In the genomic region with DNA sequence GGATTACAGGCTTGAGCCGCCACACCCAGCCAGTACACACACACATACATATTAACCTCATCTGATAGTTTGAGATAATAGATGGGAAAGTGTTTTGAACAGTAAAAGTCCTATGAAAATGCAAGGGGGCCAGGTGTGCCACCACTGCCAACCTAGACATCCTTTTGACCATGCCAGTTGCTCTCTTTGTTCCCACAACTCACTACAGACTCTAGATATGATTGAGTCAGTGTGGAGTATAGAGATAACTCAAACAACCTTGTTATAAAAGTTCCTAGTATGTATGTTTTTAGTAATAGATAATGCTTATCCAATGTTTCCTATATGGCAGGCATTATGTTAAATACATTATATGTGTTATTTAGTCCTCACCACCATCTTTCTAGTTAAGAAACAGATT, we compare ENCODE assay signal across 1 cellular context.
A peak's percentile ranks its signal among the peaks of the same experiment; 100 is the strongest.
TF ChIP-seq lines count a peak whose summit lies in the region.

No MANE protein-coding gene starts in this region.

TF ChIP-seq in K562, 482 proteins besides CTCF, POLR2A, EP300 and RAD21:
- TF ChIP-seq TEAD4 (IDR thresholded peaks at IDR 0.05; ENCODE audit: low read length) (peak; percentile 11; the same call in 1 of the 2 replicates), TEAD4 (CRISPR knock-in tag; IDR thresholded peaks at IDR 0.05; ENCODE audit: borderline replicate concordance) (no peak), TSHZ1 (CRISPR knock-in tag; IDR thresholded peaks at IDR 0.05) (no peak), ZNF699 (CRISPR knock-in tag; IDR thresholded peaks at IDR 0.05; ENCODE audit: insufficient replicate concordance) (no peak), KDM5B (IDR thresholded peaks at IDR 0.05; ENCODE audit: insufficient replicate concordance, low read depth, low read length) (no peak), TAL1 (IDR thresholded peaks at IDR 0.05) (peak; percentile 19), ZBTB49 (CRISPR knock-in tag; IDR thresholded peaks at IDR 0.05; ENCODE audit: borderline replicate concordance) (no peak), TCF3 (CRISPR knock-in tag; IDR thresholded peaks at IDR 0.05) (peak; percentile 16; the same call in 1 of the 2 replicates), RB1 (IDR thresholded peaks at IDR 0.05; ENCODE audit: low read depth) (no peak), ELF4 (CRISPR knock-in tag; IDR thresholded peaks at IDR 0.05) (no peak)
- TF ChIP-seq, protein P1, sequence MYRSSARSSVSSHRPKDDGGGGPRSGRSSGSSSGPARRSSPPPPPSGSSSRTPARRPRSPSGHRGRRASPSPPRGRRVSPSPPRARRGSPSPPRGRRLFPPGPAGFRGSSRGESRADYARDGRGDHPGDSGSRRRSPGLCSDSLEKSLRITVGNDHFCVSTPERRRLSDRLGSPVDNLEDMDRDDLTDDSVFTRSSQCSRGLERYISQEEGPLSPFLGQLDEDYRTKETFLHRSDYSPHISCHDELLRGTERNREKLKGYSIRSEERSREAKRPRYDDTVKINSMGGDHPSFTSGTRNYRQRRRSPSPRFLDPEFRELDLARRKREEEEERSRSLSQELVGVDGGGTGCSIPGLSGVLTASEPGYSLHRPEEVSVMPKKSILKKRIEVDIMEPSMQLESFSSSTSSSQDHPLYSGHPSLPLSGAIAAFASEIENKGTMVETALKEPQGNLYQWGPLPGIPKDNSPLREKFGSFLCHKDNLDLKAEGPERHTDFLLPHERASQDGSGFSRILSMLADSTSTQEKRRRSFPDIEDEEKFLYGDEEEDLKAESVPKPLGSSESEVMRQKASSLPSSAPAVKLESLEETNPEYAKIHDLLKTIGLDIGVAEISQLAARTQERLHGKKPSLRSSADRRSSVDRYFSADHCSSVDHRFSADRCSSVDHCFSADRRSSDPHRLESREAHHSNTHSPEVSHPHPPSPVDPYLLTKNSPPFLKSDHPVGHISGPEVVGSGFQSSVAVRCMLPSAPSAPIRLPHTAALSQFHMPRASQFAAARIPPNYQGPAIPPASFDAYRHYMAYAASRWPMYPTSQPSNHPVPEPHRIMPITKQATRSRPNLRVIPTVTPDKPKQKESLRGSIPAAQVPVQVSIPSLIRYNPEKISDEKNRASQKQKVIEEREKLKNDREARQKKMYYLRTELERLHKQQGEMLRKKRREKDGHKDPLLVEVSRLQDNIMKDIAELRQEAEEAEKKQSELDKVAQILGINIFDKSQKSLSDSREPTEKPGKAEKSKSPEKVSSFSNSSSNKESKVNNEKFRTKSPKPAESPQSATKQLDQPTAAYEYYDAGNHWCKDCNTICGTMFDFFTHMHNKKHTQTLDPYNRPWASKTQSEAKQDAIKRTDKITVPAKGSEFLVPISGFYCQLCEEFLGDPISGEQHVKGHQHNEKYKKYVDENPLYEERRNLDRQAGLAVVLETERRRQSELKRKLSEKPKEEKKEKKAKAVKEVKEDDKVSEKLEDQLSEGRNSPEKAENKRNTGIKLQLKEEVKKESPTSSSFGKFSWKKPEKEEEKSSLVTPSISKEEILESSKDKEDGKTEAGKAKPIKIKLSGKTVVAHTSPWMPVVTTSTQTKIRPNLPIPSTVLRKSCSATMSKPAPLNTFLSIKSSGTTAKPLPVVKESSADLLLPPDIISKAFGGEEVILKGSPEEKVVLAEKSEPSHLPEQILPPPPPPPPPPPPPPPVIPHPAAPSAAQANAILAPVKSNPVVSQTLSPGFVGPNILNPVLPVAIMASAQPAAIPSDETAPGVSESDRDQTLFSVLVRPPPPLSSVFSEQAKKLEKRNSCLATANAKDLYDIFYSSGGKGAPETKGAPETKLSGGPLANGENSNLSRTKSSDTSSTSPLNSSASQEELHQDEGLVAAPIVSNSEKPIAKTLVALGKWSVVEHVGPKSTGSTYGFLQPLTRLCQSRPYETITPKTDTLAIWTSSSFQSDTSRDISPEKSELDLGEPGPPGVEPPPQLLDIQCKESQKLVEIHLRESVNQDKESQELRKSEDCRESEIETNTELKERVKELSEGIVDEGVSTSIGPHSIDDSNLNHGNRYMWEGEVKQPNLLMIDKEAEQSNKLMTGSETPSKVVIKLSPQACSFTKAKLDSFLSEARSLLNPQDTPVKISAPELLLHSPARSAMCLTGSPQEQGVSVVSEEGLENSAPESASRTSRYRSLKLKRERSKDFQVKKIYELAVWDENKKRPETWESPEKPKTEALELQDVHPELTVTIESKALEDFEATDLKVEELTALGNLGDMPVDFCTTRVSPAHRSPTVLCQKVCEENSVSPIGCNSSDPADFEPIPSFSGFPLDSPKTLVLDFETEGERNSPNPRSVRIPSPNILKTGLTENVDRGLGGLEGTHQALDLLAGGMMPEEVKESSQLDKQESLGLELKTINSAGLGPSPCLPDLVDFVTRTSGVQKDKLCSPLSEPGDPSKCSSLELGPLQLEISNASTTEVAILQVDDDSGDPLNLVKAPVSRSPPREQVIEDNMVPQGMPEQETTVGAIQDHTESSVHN (IDR thresholded peaks at IDR 0.05; ENCODE audit: borderline replicate concordance in 1 of 2, low read depth in 1 of 2): no peak
- TF ChIP-seq, protein P2, sequence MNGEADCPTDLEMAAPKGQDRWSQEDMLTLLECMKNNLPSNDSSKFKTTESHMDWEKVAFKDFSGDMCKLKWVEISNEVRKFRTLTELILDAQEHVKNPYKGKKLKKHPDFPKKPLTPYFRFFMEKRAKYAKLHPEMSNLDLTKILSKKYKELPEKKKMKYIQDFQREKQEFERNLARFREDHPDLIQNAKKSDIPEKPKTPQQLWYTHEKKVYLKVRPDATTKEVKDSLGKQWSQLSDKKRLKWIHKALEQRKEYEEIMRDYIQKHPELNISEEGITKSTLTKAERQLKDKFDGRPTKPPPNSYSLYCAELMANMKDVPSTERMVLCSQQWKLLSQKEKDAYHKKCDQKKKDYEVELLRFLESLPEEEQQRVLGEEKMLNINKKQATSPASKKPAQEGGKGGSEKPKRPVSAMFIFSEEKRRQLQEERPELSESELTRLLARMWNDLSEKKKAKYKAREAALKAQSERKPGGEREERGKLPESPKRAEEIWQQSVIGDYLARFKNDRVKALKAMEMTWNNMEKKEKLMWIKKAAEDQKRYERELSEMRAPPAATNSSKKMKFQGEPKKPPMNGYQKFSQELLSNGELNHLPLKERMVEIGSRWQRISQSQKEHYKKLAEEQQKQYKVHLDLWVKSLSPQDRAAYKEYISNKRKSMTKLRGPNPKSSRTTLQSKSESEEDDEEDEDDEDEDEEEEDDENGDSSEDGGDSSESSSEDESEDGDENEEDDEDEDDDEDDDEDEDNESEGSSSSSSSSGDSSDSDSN (IDR thresholded peaks at IDR 0.05; ENCODE audit: borderline replicate concordance in 1 of 2, low read depth in 2 of 2, low read length in 2 of 2): no peak
